Comparison of ENCODE assay signal across 10 cellular contexts in the genomic region with DNA sequence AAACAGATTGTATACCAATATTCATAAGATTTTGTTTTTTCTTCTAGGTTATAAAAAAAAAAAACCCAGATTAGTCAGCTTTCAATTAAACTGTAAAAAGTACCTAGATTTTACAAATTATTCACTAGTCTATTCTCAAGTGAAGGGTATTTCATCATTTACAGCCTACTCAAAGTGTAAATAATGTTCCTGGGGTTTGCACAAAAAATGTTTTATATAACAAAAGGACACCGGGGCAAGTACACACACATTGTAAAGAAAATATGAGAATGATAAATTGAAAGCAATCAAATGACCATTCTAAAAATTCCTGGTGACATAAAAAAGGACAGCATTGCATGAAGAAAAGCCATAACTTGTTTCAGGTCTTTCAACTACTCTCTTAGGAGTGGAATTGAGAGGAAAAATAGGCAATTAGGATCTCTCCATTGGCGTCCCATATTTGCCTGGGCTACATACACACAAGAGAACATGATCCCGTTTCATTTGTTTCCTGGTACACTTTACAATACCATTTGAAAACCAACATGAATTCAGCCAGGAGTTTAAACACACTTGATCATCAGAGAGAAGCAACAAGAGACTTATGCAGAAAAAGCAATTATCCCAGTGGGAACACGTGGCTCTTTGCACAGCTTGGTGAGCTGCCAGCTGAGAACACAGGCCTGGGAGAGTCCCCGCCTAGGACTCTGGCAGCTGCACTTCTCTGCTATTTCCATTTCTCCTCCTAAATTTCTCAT.
DNase-seq lines count a peak whose midpoint lies in the region; ATAC-seq and TF ChIP-seq lines count a peak whose summit lies in the region.
"Had no signal": no experiment of that assay in that cellular context is flagged by ENCODE, and none has a peak within 500 bp of the region (broad histone marks: within the 10 kb centered on the region; RNA-seq: fewer than 3 reads in every experiment).

No MANE protein-coding gene starts in this region.

- H3K36me3 Mint-ChIP-seq in brain, result no peaks in the 10 kb centered on the region
- no peaks in the 10 kb centered on the region for H3K36me3 Mint-ChIP-seq in activated T-cell treated with anti-CD3 and anti-CD28 coated beads, Interleukin-2, amount 50 U/mL, for 72 hours (ENCODE audit: insufficient read depth in 2 of 2)
- no peaks in the 10 kb centered on the region for H3K36me3 Mint-ChIP-seq in naive thymus-derived CD4-positive, alpha-beta T cell
- no peaks in the 10 kb centered on the region for H3K36me3 Mint-ChIP-seq in activated T-cell treated with anti-CD3 and anti-CD28 coated beads, Interleukin-2, amount 50 U/mL, for 24 hours (ENCODE audit: low read depth)
- H3K36me3 Mint-ChIP-seq: activated naive CD4-positive, alpha-beta T cell treated with anti-CD3 and anti-CD28 coated beads, Interleukin-2, amount 50 U/mL, for 24 hours; CD4-positive, CD25-positive, alpha-beta regulatory T cell had no signal

- no peak for ATAC-seq in activated T-cell treated with anti-CD3 and anti-CD28 coated beads, Interleukin-2, amount 50 U/mL, for 72 hours (replicated peaks in 1 of 2)
- no peak for ATAC-seq in naive thymus-derived CD4-positive, alpha-beta T cell

- no peak for TF ChIP-seq CTCF in brain (conservative IDR thresholded peaks at IDR 0.05)

- H3K36me3 ChIP-seq in ACC112 (ENCODE audit: insufficient read depth, low read length), result no peaks in the 10 kb centered on the region
- H3K36me3 ChIP-seq in naive thymus-derived CD4-positive, alpha-beta T cell (ENCODE audit: control insufficient read depth in 2 of 3, insufficient read depth in 3 of 3, low read length in 3 of 3), result no peaks in the 10 kb centered on the region

- DNase-seq in NCI-H1694 (lab: John Stamatoyannopoulos, UW) (peak; percentile 50), medulla oblongata (ENCODE audit: extremely low spot score) (peak; percentile 94), OCI-M2 (lab: John Stamatoyannopoulos, UW; ENCODE audit: unreplicated experiment) (no peak)
- no peak for DNase-seq in activated T-cell treated with anti-CD3 and anti-CD28 coated beads, Interleukin-2, amount 50 U/mL, for 72 hours
- DNase-seq in naive thymus-derived CD4-positive, alpha-beta T cell, result no peak
- DNase-seq in activated T-cell treated with anti-CD3 and anti-CD28 coated beads, Interleukin-2, amount 50 U/mL, for 24 hours, result no peak
- DNase-seq: CD4-positive, CD25-positive, alpha-beta regulatory T cell had no signal

- H3K4me1 Mint-ChIP-seq in brain, result peaks cover 86% of the 10 kb centered on the region
- H3K4me1 Mint-ChIP-seq in activated T-cell treated with anti-CD3 and anti-CD28 coated beads, Interleukin-2, amount 50 U/mL, for 72 hours (ENCODE audit: low read depth), result no peaks in the 10 kb centered on the region
- no peaks in the 10 kb centered on the region for H3K4me1 Mint-ChIP-seq in naive thymus-derived CD4-positive, alpha-beta T cell
- no peaks in the 10 kb centered on the region for H3K4me1 Mint-ChIP-seq in activated T-cell treated with anti-CD3 and anti-CD28 coated beads, Interleukin-2, amount 50 U/mL, for 24 hours (ENCODE audit: low read depth)
- H3K4me1 Mint-ChIP-seq: activated naive CD4-positive, alpha-beta T cell treated with anti-CD3 and anti-CD28 coated beads, Interleukin-2, amount 50 U/mL, for 24 hours; CD4-positive, CD25-positive, alpha-beta regulatory T cell had no signal

- H3K79me2 ChIP-seq in ACC112 (ENCODE audit: control insufficient read depth, insufficient read depth, low read length, unreplicated experiment), result no peaks in the 10 kb centered on the region

- peak overlapping the region; percentile 57 for H2AFZ ChIP-seq in ACC112 (ENCODE audit: low read length, unreplicated experiment)

- no peaks in the 10 kb centered on the region for H3K27me3 ChIP-seq in ACC112 (ENCODE audit: insufficient read depth, low read length)
- H3K27me3 ChIP-seq in naive thymus-derived CD4-positive, alpha-beta T cell (ENCODE audit: control insufficient read depth in 2 of 2, insufficient read depth in 2 of 2, low read length in 2 of 2), result no peaks in the 10 kb centered on the region

- H3K27ac ChIP-seq in ACC112 (ENCODE audit: low read depth, low read length), result no peak overlapping the region
- no peak overlapping the region for H3K27ac ChIP-seq in naive thymus-derived CD4-positive, alpha-beta T cell (ENCODE audit: low read depth, low read length)

- no peaks in the 10 kb centered on the region for H3K9me3 Mint-ChIP-seq in brain
- peaks cover 0 to 2% of the 10 kb centered on the region in 2 donors for H3K9me3 Mint-ChIP-seq in activated T-cell treated with anti-CD3 and anti-CD28 coated beads, Interleukin-2, amount 50 U/mL, for 72 hours
- peaks cover 0 to 13% (median 0%) of the 10 kb centered on the region in 11 donors for H3K9me3 Mint-ChIP-seq in naive thymus-derived CD4-positive, alpha-beta T cell
- peaks cover 7% of the 10 kb centered on the region for H3K9me3 Mint-ChIP-seq in activated T-cell treated with anti-CD3 and anti-CD28 coated beads, Interleukin-2, amount 50 U/mL, for 24 hours
- H3K9me3 Mint-ChIP-seq: activated naive CD4-positive, alpha-beta T cell treated with anti-CD3 and anti-CD28 coated beads, Interleukin-2, amount 50 U/mL, for 24 hours had no signal

- H3K27ac Mint-ChIP-seq in brain, result peak overlapping the region; percentile 62 to 95 (median 87)
- no peak overlapping the region for H3K27ac Mint-ChIP-seq in activated T-cell treated with anti-CD3 and anti-CD28 coated beads, Interleukin-2, amount 50 U/mL, for 72 hours
- no peak overlapping the region for H3K27ac Mint-ChIP-seq in naive thymus-derived CD4-positive, alpha-beta T cell
- H3K27ac Mint-ChIP-seq in activated T-cell treated with anti-CD3 and anti-CD28 coated beads, Interleukin-2, amount 50 U/mL, for 24 hours, result no peak overlapping the region
- H3K27ac Mint-ChIP-seq: activated naive CD4-positive, alpha-beta T cell treated with anti-CD3 and anti-CD28 coated beads, Interleukin-2, amount 50 U/mL, for 24 hours; CD4-positive, CD25-positive, alpha-beta regulatory T cell had no signal

- peaks cover 3% of the 10 kb centered on the region for H3K27me3 Mint-ChIP-seq in brain
- H3K27me3 Mint-ChIP-seq in activated T-cell treated with anti-CD3 and anti-CD28 coated beads, Interleukin-2, amount 50 U/mL, for 72 hours (ENCODE audit: low read depth), result no peaks in the 10 kb centered on the region
- no peaks in the 10 kb centered on the region for H3K27me3 Mint-ChIP-seq in naive thymus-derived CD4-positive, alpha-beta T cell
- H3K27me3 Mint-ChIP-seq in activated T-cell treated with anti-CD3 and anti-CD28 coated beads, Interleukin-2, amount 50 U/mL, for 24 hours, result no peaks in the 10 kb centered on the region
- H3K27me3 Mint-ChIP-seq: activated naive CD4-positive, alpha-beta T cell treated with anti-CD3 and anti-CD28 coated beads, Interleukin-2, amount 50 U/mL, for 24 hours; CD4-positive, CD25-positive, alpha-beta regulatory T cell had no signal

- H3K4me3 ChIP-seq in ACC112 (ENCODE audit: low read depth, low read length), result 0 out of 2 replicates have a peak overlapping the region, but pooled peaks have one; percentile 19
- no peak overlapping the region for H3K4me3 ChIP-seq in naive thymus-derived CD4-positive, alpha-beta T cell (ENCODE audit: low read length)

- CTCF ChIA-PET in naive thymus-derived CD4-positive, alpha-beta T cell (lab: Charles Lee), result no interaction called here

- H3K4me3 Mint-ChIP-seq in brain, result peak overlapping the region; percentile 15 to 70 (median 43)
- no peak overlapping the region for H3K4me3 Mint-ChIP-seq in activated T-cell treated with anti-CD3 and anti-CD28 coated beads, Interleukin-2, amount 50 U/mL, for 72 hours
- no peak overlapping the region for H3K4me3 Mint-ChIP-seq in naive thymus-derived CD4-positive, alpha-beta T cell
- H3K4me3 Mint-ChIP-seq in activated T-cell treated with anti-CD3 and anti-CD28 coated beads, Interleukin-2, amount 50 U/mL, for 24 hours, result no peak overlapping the region
- H3K4me3 Mint-ChIP-seq: activated naive CD4-positive, alpha-beta T cell treated with anti-CD3 and anti-CD28 coated beads, Interleukin-2, amount 50 U/mL, for 24 hours; CD4-positive, CD25-positive, alpha-beta regulatory T cell had no signal

- peaks cover 8% of the 10 kb centered on the region for H3K4me1 ChIP-seq in ACC112 (ENCODE audit: control insufficient read depth, insufficient read depth, low read length, unreplicated experiment)
- no peaks in the 10 kb centered on the region for H3K4me1 ChIP-seq in naive thymus-derived CD4-positive, alpha-beta T cell (ENCODE audit: control insufficient read depth in 2 of 2, insufficient read depth in 2 of 2, low read length in 2 of 2)

- no peaks in the 10 kb centered on the region for H3K9me3 ChIP-seq in naive thymus-derived CD4-positive, alpha-beta T cell (ENCODE audit: control insufficient read depth in 2 of 3, low read length in 3 of 3)

- POLR2A ChIA-PET in naive thymus-derived CD4-positive, alpha-beta T cell (lab: Charles Lee), result no interaction called here

- intact Hi-C loops in naive thymus-derived CD4-positive, alpha-beta T cell (cut with micrococcal nuclease), result no loop called here

Comparison
In these comparisons a context has a peak if more than half of its experiments do, and no peak if none do; other contexts are left out.
1. DNase-seq: peak in NCI-H1694 (single experiment) and medulla oblongata (single experiment); none in activated T-cell treated with anti-CD3 and anti-CD28 coated beads, Interleukin-2, amount 50 U/mL, for 72 hours (0 of 2), naive thymus-derived CD4-positive, alpha-beta T cell (0 of 9), activated T-cell treated with anti-CD3 and anti-CD28 coated beads, Interleukin-2, amount 50 U/mL, for 24 hours (single experiment) and OCI-M2 (single experiment).
2. H3K27ac Mint-ChIP-seq: peak in brain (5 of 5); none in activated T-cell treated with anti-CD3 and anti-CD28 coated beads, Interleukin-2, amount 50 U/mL, for 72 hours (single experiment), naive thymus-derived CD4-positive, alpha-beta T cell (0 of 9) and activated T-cell treated with anti-CD3 and anti-CD28 coated beads, Interleukin-2, amount 50 U/mL, for 24 hours (single experiment).
3. H3K4me3 Mint-ChIP-seq: peak in brain (5 of 5); none in activated T-cell treated with anti-CD3 and anti-CD28 coated beads, Interleukin-2, amount 50 U/mL, for 72 hours (0 of 2), naive thymus-derived CD4-positive, alpha-beta T cell (0 of 10) and activated T-cell treated with anti-CD3 and anti-CD28 coated beads, Interleukin-2, amount 50 U/mL, for 24 hours (single experiment).